ENCODE assay signal across 3 cellular contexts in the genomic region with DNA sequence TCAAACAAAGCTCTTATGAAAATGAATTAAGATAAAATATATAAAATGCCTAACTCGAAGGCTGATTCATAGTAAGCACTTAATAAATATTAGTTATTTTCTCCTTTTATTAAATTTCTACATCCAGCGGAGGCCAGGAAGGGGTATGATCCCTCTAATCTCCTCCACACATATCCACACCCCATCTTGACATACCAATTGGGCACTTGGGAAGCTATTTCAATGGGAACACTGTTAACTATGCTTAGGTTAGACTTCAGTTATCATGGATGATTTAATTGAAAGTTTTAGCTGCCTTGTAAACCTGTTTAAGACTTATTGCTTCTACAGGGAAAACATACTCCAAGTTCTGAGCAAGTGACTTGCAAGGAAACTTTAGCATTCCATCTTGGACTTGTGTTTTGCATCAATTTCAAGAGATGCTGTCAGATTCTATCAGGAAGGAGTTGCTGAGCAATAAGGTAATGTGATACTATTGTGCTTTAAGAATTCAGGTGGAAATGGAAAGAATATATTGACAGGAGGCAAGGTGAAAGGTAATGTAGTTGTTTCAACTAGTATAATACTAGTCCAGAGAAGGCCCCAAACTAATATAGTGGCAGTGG.
TF ChIP-seq lines count a peak whose summit lies in the region.

No MANE protein-coding gene starts in this region.

TF ChIP-seq in A549, 52 proteins besides CTCF, POLR2A, EP300 and RAD21 (continued from another document):
- TF ChIP-seq, protein P1, sequence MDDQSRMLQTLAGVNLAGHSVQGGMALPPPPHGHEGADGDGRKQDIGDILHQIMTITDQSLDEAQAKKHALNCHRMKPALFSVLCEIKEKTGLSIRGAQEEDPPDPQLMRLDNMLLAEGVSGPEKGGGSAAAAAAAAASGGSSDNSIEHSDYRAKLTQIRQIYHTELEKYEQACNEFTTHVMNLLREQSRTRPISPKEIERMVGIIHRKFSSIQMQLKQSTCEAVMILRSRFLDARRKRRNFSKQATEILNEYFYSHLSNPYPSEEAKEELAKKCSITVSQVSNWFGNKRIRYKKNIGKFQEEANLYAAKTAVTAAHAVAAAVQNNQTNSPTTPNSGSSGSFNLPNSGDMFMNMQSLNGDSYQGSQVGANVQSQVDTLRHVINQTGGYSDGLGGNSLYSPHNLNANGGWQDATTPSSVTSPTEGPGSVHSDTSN (IDR thresholded peaks at IDR 0.05): no peak

TF ChIP-seq in GM12891, 5 proteins besides CTCF, POLR2A, EP300 and RAD21 (continued from another document):
- TF ChIP-seq SPI1 (IDR thresholded peaks at IDR 0.05; ENCODE audit: low read depth, low read length) (no peak), POLR2AphosphoS5 (IDR thresholded peaks at IDR 0.05; ENCODE audit: low read depth, low read length) (no peak), PAX5 (IDR thresholded peaks at IDR 0.05; ENCODE audit: insufficient read depth, low read length, severe bottlenecking) (no peak)

TF ChIP-seq in GM23338, 12 proteins besides CTCF, POLR2A, EP300 and RAD21 (continued from another document):
- TF ChIP-seq, protein P2, sequence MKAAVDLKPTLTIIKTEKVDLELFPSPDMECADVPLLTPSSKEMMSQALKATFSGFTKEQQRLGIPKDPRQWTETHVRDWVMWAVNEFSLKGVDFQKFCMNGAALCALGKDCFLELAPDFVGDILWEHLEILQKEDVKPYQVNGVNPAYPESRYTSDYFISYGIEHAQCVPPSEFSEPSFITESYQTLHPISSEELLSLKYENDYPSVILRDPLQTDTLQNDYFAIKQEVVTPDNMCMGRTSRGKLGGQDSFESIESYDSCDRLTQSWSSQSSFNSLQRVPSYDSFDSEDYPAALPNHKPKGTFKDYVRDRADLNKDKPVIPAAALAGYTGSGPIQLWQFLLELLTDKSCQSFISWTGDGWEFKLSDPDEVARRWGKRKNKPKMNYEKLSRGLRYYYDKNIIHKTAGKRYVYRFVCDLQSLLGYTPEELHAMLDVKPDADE (IDR thresholded peaks at IDR 0.05): no peak
- TF ChIP-seq ZNF114 (CRISPR knock-in tag; IDR thresholded peaks at IDR 0.05) (no peak), POLR2AphosphoS5 (IDR thresholded peaks at IDR 0.05; ENCODE audit: low read depth) (no peak)
TF ChIP-seq in GM23338: peak in this region for 0.
